In the genomic region with DNA sequence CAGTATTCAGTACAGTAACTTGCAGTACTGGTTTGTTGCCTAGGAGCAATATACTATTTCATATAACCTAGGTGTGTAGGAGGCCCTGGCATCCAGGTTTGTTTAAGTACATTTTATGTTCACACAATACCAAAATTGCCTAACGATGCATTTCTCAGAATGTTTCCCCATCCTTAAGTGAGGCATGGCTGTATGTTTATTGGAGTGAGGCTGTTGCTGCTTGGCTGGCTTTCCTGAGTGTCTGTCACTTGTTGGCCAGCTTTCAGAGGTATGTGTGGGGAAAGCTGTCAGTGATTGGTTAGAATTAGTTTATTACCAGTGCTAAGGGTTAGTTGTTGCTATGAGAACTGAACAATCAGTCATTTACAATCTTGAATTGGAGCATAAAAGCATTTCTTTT, we compare ENCODE assay signal across 12 cellular contexts.
"Had no signal": no experiment of that assay in that cellular context is flagged by ENCODE, and none has a peak within 500 bp of the region (broad histone marks: within the 10 kb centered on the region; RNA-seq: fewer than 3 reads in every experiment).

No MANE protein-coding gene starts in this region.

- H3K4me3 ChIP-seq: body of pancreas, left lung, stomach, vagina had no signal

- H3K27me3 ChIP-seq: body of pancreas, foreskin keratinocyte, left lung, stomach, vagina had no signal

- DNase-seq: activated effector memory CD4-positive, alpha-beta T cell treated with Interleukin-2 at 50 U/mL for 16 hours; activated T-cell treated with anti-CD3 and anti-CD28 coated beads, Interleukin-2, amount 50 U/mL, for 24 hours; body of pancreas; dermis blood vessel endothelial cell; endodermal cell; immature natural killer cell; left lung; stimulated activated CD4-positive, alpha-beta T cell treated with anti-CD3 and anti-CD28 coated beads, Interleukin-4, amount 100 ng/mL, for 24 hours; stomach had no signal

- H3K4me1 ChIP-seq: body of pancreas, foreskin keratinocyte, left lung, stomach, vagina had no signal

- H3K27ac ChIP-seq: body of pancreas, foreskin keratinocyte, left lung, stomach, vagina had no signal

- H3K36me3 ChIP-seq: left lung, stomach, vagina had no signal

- ATAC-seq: activated CD4-positive, CD25-positive, alpha-beta regulatory T cell treated with anti-CD3 and anti-CD28 coated beads, Interleukin-2, amount 50 U/mL, for 24 hours; body of pancreas; foreskin keratinocyte; left lung had no signal

- H3K9me3 ChIP-seq: body of pancreas, left lung, stomach, vagina had no signal
